ENCODE assay signal across 18 cellular contexts in the genomic region with DNA sequence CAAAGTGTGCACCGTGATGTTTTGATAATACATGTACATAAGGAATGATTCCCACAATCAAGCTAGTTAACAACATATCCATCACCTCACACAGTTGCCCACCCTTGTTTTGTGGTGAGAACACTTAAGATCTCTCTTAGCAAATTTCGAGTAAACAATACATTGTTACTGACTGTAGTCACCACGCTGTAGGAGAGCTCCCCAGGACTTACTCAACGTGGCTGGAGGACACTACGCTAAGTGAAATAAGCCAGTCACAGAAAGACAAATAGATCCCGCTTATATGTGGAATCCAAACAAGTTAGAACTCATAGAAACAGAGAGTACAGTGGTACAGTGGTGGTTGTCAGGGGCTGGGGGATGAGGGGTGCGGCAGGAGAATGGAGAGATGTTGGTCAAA. TPM values are rescaled to one million over a fixed set of nuclear protein-coding genes. Genes with fewer than 3 reads are reported as not detected.
DNase-seq lines count a peak whose midpoint lies in the region; ATAC-seq and TF ChIP-seq lines count a peak whose summit lies in the region.
"Had no signal": no experiment of that assay in that cellular context is flagged by ENCODE, and none has a peak within 500 bp of the region (broad histone marks: within the 10 kb centered on the region; RNA-seq: fewer than 3 reads in every experiment).

No MANE protein-coding gene starts in this region.

- TF ChIP-seq CTCF in uterus (IDR thresholded peaks at IDR 0.05) (no peak), adrenal gland (IDR thresholded peaks at IDR 0.05) (no peak)

- H3K27me3 ChIP-seq in uterus, result no peaks in the 10 kb centered on the region
- H3K27me3 ChIP-seq in adrenal gland, result no peaks in the 10 kb centered on the region
- H3K27me3 ChIP-seq: BLaER1 had no signal

- WGBS in adrenal gland, 4 donors, result 92 to 94% (median 94%) methylated on average over 7 of the region's 7 CpGs

- no peaks in the 10 kb centered on the region for H3K27me3 Mint-ChIP-seq in activated CD8-positive, alpha-beta memory T cell treated with anti-CD3 and anti-CD28 coated beads, Interleukin-2, amount 10 ng/mL, durations not matched to agents 7 days and 5 days
- H3K27me3 Mint-ChIP-seq: CD4-positive, alpha-beta memory T cell had no signal

- TF ChIP-seq POLR2A in uterus (IDR thresholded peaks at IDR 0.05) (no peak), adrenal gland (IDR thresholded peaks at IDR 0.05) (no peak)

- DNase-seq in activated CD8-positive, alpha-beta memory T cell treated with anti-CD3 and anti-CD28 coated beads, Interleukin-2, amount 10 ng/mL, durations not matched to agents 7 days and 5 days, result peak; percentile 23
- no peak for DNase-seq in activated CD8-positive, alpha-beta memory T cell treated with anti-CD3 and anti-CD28 coated beads, Interleukin-2, amount 50 U/mL, for 48 hours
- DNase-seq in amniotic epithelial cell (ENCODE audit: low read depth) (peak; percentile 71), mesenteric fat pad (ENCODE audit: low spot score) (peak; percentile 24), uterus (no peak), adrenal gland (no peak), iPS-NIHi11 (ENCODE audit: low spot score) (no peak)
- DNase-seq: 8988T; CD4-positive, alpha-beta memory T cell; DMS153; DMS79; GF-D8; HCEC 1CT; HFFc6; IMR-90 had no signal

- no peak overlapping the region for H3K27ac ChIP-seq in uterus
- no peak overlapping the region for H3K27ac ChIP-seq in adrenal gland
- H3K27ac ChIP-seq: BLaER1 had no signal

- no peak overlapping the region for H3K27ac Mint-ChIP-seq in activated CD8-positive, alpha-beta memory T cell treated with anti-CD3 and anti-CD28 coated beads, Interleukin-2, amount 10 ng/mL, durations not matched to agents 7 days and 5 days
- H3K27ac Mint-ChIP-seq: GM23338, HFFc6 had no signal

- no peak for ATAC-seq in activated CD8-positive, alpha-beta memory T cell treated with anti-CD3 and anti-CD28 coated beads, Interleukin-2, amount 10 ng/mL, durations not matched to agents 7 days and 5 days
- ATAC-seq: GM23338 had no signal

- H3K4me1 ChIP-seq in uterus (no peaks in the 10 kb centered on the region), adrenal gland (replicated peaks in 1 of 2) (peaks cover 0 to 7% of the 10 kb centered on the region in 2 donors)

- H3K36me3 ChIP-seq in uterus (no peaks in the 10 kb centered on the region), adrenal gland (replicated peaks in 1 of 2) (no peaks in the 10 kb centered on the region)

- peaks cover 13% of the 10 kb centered on the region for H3K36me3 Mint-ChIP-seq in activated CD8-positive, alpha-beta memory T cell treated with anti-CD3 and anti-CD28 coated beads, Interleukin-2, amount 10 ng/mL, durations not matched to agents 7 days and 5 days

- CTCF ChIA-PET in activated CD8-positive, alpha-beta memory T cell treated with anti-CD3 and anti-CD28 coated beads, Interleukin-2, amount 10 ng/mL, durations not matched to agents 7 days and 5 days (lab: Charles Lee), result no interaction called here

- H3K4me3 ChIP-seq in uterus, result no peak overlapping the region
- no peak overlapping the region for H3K4me3 ChIP-seq in adrenal gland
- H3K4me3 ChIP-seq: BLaER1, GM23338 had no signal

- peaks cover 8% of the 10 kb centered on the region for H3K4me1 Mint-ChIP-seq in activated CD8-positive, alpha-beta memory T cell treated with anti-CD3 and anti-CD28 coated beads, Interleukin-2, amount 10 ng/mL, durations not matched to agents 7 days and 5 days

- H3K4me3 Mint-ChIP-seq in activated CD8-positive, alpha-beta memory T cell treated with anti-CD3 and anti-CD28 coated beads, Interleukin-2, amount 10 ng/mL, durations not matched to agents 7 days and 5 days, result no peak overlapping the region
- H3K4me3 Mint-ChIP-seq: CD14-positive monocyte; CD4-positive, alpha-beta memory T cell; GM23338; HFFc6 had no signal

- intact Hi-C loops in uterus (cut with DNase I; ENCODE audit: low total_unique reads) (no loop called here), adrenal gland (cut with DNase I) (no loop called here)

- H3K9me3 Mint-ChIP-seq in activated CD8-positive, alpha-beta memory T cell treated with anti-CD3 and anti-CD28 coated beads, Interleukin-2, amount 10 ng/mL, durations not matched to agents 7 days and 5 days (ENCODE audit: low read depth), result peaks cover 4% of the 10 kb centered on the region

- H3K9me3 ChIP-seq in uterus (no peaks in the 10 kb centered on the region), adrenal gland (replicated peaks in 1 of 3) (no peaks in the 10 kb centered on the region)

RNA-seq across cellular contexts. Expression of a gene that starts 24.8 kb away (rescaled TPM):
- total RNA-seq in activated CD8-positive, alpha-beta memory T cell treated with anti-CD3 and anti-CD28 coated beads, Interleukin-2, amount 10 ng/mL, durations not matched to agents 7 days and 5 days, result 1 to 10 TPM; 6.3 to 9.7 TPM
- 32.9 TPM for total RNA-seq in mesenteric fat pad
- total RNA-seq in uterus, result 10 to 100 TPM in 3 of 4 donors, under 1 TPM in 1; 0.29 to 15.1 (median 11.2) TPM
- total RNA-seq in adrenal gland, result 10 to 100 TPM; 11.8 to 30.0 (median 15.8) TPM
- 1 to 10 TPM; 3.9 to 9.1 (median 4.7) TPM for polyA plus RNA-seq in adrenal gland

Comparison
In these comparisons a context has a peak if more than half of its experiments do, and no peak if none do; other contexts are left out.
1. DNase-seq: peak in activated CD8-positive, alpha-beta memory T cell treated with anti-CD3 and anti-CD28 coated beads, Interleukin-2, amount 10 ng/mL, durations not matched to agents 7 days and 5 days (single experiment), amniotic epithelial cell (single experiment) and mesenteric fat pad (single experiment); none in activated CD8-positive, alpha-beta memory T cell treated with anti-CD3 and anti-CD28 coated beads, Interleukin-2, amount 50 U/mL, for 48 hours (single experiment), uterus (0 of 2), adrenal gland (0 of 7) and iPS-NIHi11 (single experiment).